20 cellular contexts compared by ENCODE assay signal in the genomic region with DNA sequence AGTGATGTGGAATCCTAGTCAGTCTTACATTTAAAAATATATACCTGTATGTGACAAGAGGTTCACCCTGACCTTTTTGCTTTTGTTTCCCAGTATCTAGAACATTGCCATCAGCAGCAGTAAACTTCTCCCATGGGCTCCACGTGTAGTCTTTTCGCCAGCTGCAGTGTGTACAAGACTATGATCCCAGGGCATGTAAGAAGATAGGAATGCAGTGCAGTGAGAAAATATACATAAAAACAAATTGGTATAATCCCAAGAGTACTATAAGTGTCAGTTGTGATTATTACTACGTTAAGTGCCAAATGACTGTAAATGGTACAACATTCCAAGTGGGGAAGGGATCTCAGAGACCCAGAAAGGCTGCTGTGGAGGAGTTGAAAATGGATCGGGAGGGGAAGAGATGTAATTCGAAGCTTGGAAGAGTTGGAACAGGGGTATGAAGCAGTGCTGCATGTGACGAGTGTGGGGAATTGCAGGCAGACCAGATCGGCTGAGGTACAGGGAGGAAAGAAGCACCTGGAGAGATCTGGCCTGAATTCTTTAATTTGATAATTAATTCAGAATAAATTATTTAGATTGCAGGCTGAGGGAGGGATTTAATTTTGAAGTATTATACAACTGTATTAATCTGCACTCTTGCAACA.
"Had no signal": no experiment of that assay in that cellular context is flagged by ENCODE, and none has a peak within 500 bp of the region (broad histone marks: within the 10 kb centered on the region; RNA-seq: fewer than 3 reads in every experiment).

No MANE protein-coding gene starts in this region.

- H3K9ac ChIP-seq: parathyroid adenoma had no signal

- H3K27ac ChIP-seq: adrenal gland, coronary artery, esophagus squamous epithelium, gastroesophageal sphincter, heart left ventricle, left lung, parathyroid adenoma, skin epidermis, tibial artery had no signal

- H3K4me1 ChIP-seq: adrenal gland, esophagus squamous epithelium, gastroesophageal sphincter, left lung, parathyroid adenoma had no signal

- H3K4me3 ChIP-seq: adrenal gland, coronary artery, esophagus squamous epithelium, gastroesophageal sphincter, heart left ventricle, left lung, lung, skin epidermis, tibial artery had no signal

- H3K4me3 Mint-ChIP-seq: activated T-helper 17 cell treated with anti-CD3 and anti-CD28 coated beads, Interleukin-2, amount 50 U/mL, for 72 hours; central memory CD8-positive, alpha-beta T cell; immature natural killer cell; natural killer cell treated with Interleukin-12 subunit alpha and Interleukin-12 subunit beta and Interleukin-15 and Interleukin-18, amount 100 ng/mL, for 72 hours; stimulated activated effector memory CD8-positive, alpha-beta T cell treated with anti-CD3 and anti-CD28 coated beads, Interleukin-12 subunit alpha, Interleukin-12 subunit beta, amount 100 ng/mL, for 72 hours; stimulated activated naive CD8-positive, alpha-beta T cell treated with anti-CD3 and anti-CD28 coated beads, Interleukin-15, amount 100 ng/mL, for 72 hours had no signal

- H3K4me1 Mint-ChIP-seq: activated T-helper 17 cell treated with anti-CD3 and anti-CD28 coated beads, Interleukin-2, amount 50 U/mL, for 72 hours; central memory CD8-positive, alpha-beta T cell; immature natural killer cell; stimulated activated effector memory CD8-positive, alpha-beta T cell treated with anti-CD3 and anti-CD28 coated beads, Interleukin-12 subunit alpha, Interleukin-12 subunit beta, amount 100 ng/mL, for 72 hours; stimulated activated naive CD8-positive, alpha-beta T cell treated with anti-CD3 and anti-CD28 coated beads, Interleukin-15, amount 100 ng/mL, for 72 hours had no signal

- H3K27me3 Mint-ChIP-seq: activated T-helper 17 cell treated with anti-CD3 and anti-CD28 coated beads, Interleukin-2, amount 50 U/mL, for 72 hours; central memory CD8-positive, alpha-beta T cell; natural killer cell treated with Interleukin-12 subunit alpha and Interleukin-12 subunit beta and Interleukin-15 and Interleukin-18, amount 100 ng/mL, for 72 hours; stimulated activated naive CD8-positive, alpha-beta T cell treated with anti-CD3 and anti-CD28 coated beads, Interleukin-15, amount 100 ng/mL, for 72 hours had no signal

- DNase-seq: activated T-cell treated with anti-CD3 and anti-CD28 coated beads, Interleukin-2, amount 50 U/mL, for 1 hour; adrenal gland; esophagus squamous epithelium; heart left ventricle; immature natural killer cell; left lung; stimulated activated CD4-positive, alpha-beta T cell treated with anti-CD3 and anti-CD28 coated beads, Interleukin-2, amount 100 ng/mL, for 24 hours; stimulated activated naive CD8-positive, alpha-beta T cell treated with anti-CD3 and anti-CD28 coated beads, Interleukin-15, amount 100 ng/mL, for 72 hours; T-helper 9 cell; tibial artery had no signal

- H3K9me3 ChIP-seq: adrenal gland, esophagus squamous epithelium, gastroesophageal sphincter, heart left ventricle, left lung, tibial artery had no signal

- H3K27me3 ChIP-seq: adrenal gland, esophagus squamous epithelium, gastroesophageal sphincter, heart left ventricle, left lung, tibial artery had no signal

- H3K36me3 Mint-ChIP-seq: activated naive CD4-positive, alpha-beta T cell treated with anti-CD3 and anti-CD28 coated beads, Interleukin-2, amount 50 U/mL, for 72 hours; immature natural killer cell; stimulated activated effector memory CD8-positive, alpha-beta T cell treated with anti-CD3 and anti-CD28 coated beads, Interleukin-12 subunit alpha, Interleukin-12 subunit beta, amount 100 ng/mL, for 72 hours had no signal

- H3K36me3 ChIP-seq: adrenal gland, esophagus squamous epithelium, gastroesophageal sphincter, left lung, tibial artery had no signal

- H3K27ac Mint-ChIP-seq: activated naive CD4-positive, alpha-beta T cell treated with anti-CD3 and anti-CD28 coated beads, Interleukin-2, amount 50 U/mL, for 72 hours; activated T-helper 17 cell treated with anti-CD3 and anti-CD28 coated beads, Interleukin-2, amount 50 U/mL, for 72 hours; immature natural killer cell; natural killer cell treated with Interleukin-12 subunit alpha and Interleukin-12 subunit beta and Interleukin-15 and Interleukin-18, amount 100 ng/mL, for 72 hours; stimulated activated effector memory CD8-positive, alpha-beta T cell treated with anti-CD3 and anti-CD28 coated beads, Interleukin-12 subunit alpha, Interleukin-12 subunit beta, amount 100 ng/mL, for 72 hours had no signal
